ENCODE assay signal across 1 cellular context in genomic region chr19:14206737-14207725, GRCh38.
TF ChIP-seq lines count a peak whose summit lies in the region.

No MANE protein-coding gene starts in this region.

TF ChIP-seq in GM12878, 131 proteins besides CTCF, POLR2A, EP300 and RAD21 (continued from another document):
- TF ChIP-seq, protein P1, sequence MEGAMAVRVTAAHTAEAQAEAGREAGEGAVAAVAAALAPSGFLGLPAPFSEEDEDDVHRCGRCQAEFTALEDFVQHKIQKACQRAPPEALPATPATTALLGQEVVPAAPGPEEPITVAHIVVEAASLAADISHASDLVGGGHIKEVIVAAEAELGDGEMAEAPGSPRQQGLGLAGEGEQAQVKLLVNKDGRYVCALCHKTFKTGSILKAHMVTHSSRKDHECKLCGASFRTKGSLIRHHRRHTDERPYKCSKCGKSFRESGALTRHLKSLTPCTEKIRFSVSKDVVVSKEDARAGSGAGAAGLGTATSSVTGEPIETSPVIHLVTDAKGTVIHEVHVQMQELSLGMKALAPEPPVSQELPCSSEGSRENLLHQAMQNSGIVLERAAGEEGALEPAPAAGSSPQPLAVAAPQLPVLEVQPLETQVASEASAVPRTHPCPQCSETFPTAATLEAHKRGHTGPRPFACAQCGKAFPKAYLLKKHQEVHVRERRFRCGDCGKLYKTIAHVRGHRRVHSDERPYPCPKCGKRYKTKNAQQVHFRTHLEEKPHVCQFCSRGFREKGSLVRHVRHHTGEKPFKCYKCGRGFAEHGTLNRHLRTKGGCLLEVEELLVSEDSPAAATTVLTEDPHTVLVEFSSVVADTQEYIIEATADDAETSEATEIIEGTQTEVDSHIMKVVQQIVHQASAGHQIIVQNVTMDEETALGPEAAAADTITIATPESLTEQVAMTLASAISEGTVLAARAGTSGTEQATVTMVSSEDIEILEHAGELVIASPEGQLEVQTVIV (IDR thresholded peaks at IDR 0.05; ENCODE audit: borderline replicate concordance, partially characterized antibody) = peak; percentile 47
- TF ChIP-seq BACH1 (IDR thresholded peaks at IDR 0.05; ENCODE audit: borderline replicate concordance) (peak; percentile 43; the same call in 1 of the 2 replicates), CREB1 (IDR thresholded peaks at IDR 0.05; ENCODE audit: low read depth) (peak; percentile 52; the same call in 1 of the 2 replicates), NR2F1 (conservative IDR thresholded peaks at IDR 0.05) (0 out of 2 replicates have a peak, but pooled peaks have one; percentile 13), BHLHE40 (IDR thresholded peaks at IDR 0.05; ENCODE audit: borderline replicate concordance in 1 of 2, low read depth in 2 of 2, low read length in 1 of 2) (peak in 1 of 2 experiments; percentile 55; a peak in 2 of 4 replicates), EGR1 (IDR thresholded peaks at IDR 0.05; ENCODE audit: borderline replicate concordance in 1 of 2, low read depth in 2 of 2, low read length in 2 of 2) (peak in 1 of 2 experiments; percentile 54; a peak in 2 of 3 replicates), SP1 (IDR thresholded peaks at IDR 0.05; ENCODE audit: low read depth, low read length) (peak; percentile 91), YY1 (IDR thresholded peaks at IDR 0.05; ENCODE audit: low read depth, low read length) (peak; percentile 82), HCFC1 (IDR thresholded peaks at IDR 0.05; ENCODE audit: low read length) (0 out of 2 replicates have a peak, but pooled peaks have one; percentile 16), RUNX3 (IDR thresholded peaks at IDR 0.05; ENCODE audit: low read length) (peak; percentile 59), SMARCA5 (IDR thresholded peaks at IDR 0.05) (0 out of 2 replicates have a peak, but pooled peaks have one; percentile 23), LARP7 (IDR thresholded peaks at IDR 0.05) (peak; percentile 29; the same call in 1 of the 2 replicates), ZSCAN29 (IDR thresholded peaks at IDR 0.05) (peak; percentile 88), IKZF1 (conservative IDR thresholded peaks at IDR 0.05) (peak; percentile 61), NBN (IDR thresholded peaks at IDR 0.05) (peak; percentile 55; the same call in 1 of the 2 replicates)
- TF ChIP-seq, protein P2, sequence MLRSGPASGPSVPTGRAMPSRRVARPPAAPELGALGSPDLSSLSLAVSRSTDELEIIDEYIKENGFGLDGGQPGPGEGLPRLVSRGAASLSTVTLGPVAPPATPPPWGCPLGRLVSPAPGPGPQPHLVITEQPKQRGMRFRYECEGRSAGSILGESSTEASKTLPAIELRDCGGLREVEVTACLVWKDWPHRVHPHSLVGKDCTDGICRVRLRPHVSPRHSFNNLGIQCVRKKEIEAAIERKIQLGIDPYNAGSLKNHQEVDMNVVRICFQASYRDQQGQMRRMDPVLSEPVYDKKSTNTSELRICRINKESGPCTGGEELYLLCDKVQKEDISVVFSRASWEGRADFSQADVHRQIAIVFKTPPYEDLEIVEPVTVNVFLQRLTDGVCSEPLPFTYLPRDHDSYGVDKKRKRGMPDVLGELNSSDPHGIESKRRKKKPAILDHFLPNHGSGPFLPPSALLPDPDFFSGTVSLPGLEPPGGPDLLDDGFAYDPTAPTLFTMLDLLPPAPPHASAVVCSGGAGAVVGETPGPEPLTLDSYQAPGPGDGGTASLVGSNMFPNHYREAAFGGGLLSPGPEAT (IDR thresholded peaks at IDR 0.05; ENCODE audit: low read depth) = peak; percentile 90
- TF ChIP-seq, protein P3, sequence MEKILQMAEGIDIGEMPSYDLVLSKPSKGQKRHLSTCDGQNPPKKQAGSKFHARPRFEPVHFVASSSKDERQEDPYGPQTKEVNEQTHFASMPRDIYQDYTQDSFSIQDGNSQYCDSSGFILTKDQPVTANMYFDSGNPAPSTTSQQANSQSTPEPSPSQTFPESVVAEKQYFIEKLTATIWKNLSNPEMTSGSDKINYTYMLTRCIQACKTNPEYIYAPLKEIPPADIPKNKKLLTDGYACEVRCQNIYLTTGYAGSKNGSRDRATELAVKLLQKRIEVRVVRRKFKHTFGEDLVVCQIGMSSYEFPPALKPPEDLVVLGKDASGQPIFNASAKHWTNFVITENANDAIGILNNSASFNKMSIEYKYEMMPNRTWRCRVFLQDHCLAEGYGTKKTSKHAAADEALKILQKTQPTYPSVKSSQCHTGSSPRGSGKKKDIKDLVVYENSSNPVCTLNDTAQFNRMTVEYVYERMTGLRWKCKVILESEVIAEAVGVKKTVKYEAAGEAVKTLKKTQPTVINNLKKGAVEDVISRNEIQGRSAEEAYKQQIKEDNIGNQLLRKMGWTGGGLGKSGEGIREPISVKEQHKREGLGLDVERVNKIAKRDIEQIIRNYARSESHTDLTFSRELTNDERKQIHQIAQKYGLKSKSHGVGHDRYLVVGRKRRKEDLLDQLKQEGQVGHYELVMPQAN (conservative IDR thresholded peaks at IDR 0.05) = 0 out of 2 replicates have a peak, but pooled peaks have one; percentile 26
